1 cellular context compared by ENCODE assay signal in genomic region chr6:159969921-159970320, GRCh38.
TF ChIP-seq lines count a peak whose summit lies in the region.

No MANE protein-coding gene starts in this region.

TF ChIP-seq in HepG2, 621 proteins besides CTCF, POLR2A, EP300 and RAD21 (continued from another document):
- no peak for TF ChIP-seq GMEB2 (CRISPR knock-in tag; IDR thresholded peaks at IDR 0.05; ENCODE audit: low read depth)
- TF ChIP-seq HCFC1 (IDR thresholded peaks at IDR 0.05; ENCODE audit: low read depth, low read length) = no peak
- no peak for TF ChIP-seq JARID2 (CRISPR knock-in tag; IDR thresholded peaks at IDR 0.05; ENCODE audit: insufficient replicate concordance)
- TF ChIP-seq ZNF691 (CRISPR knock-in tag; IDR thresholded peaks at IDR 0.05; ENCODE audit: borderline replicate concordance, low read depth) = no peak
- no peak for TF ChIP-seq ATF7-NPFF (CRISPR knock-in tag; IDR thresholded peaks at IDR 0.05; ENCODE audit: low read depth)
- TF ChIP-seq POGZ (CRISPR knock-in tag; IDR thresholded peaks at IDR 0.05) = 0 out of 2 replicates have a peak, but pooled peaks have one; percentile 21
- 0 out of 2 replicates have a peak, but pooled peaks have one; percentile 16 for TF ChIP-seq HOXA3 (CRISPR knock-in tag; IDR thresholded peaks at IDR 0.05)
